Comparison of ENCODE assay signal across 29 cellular contexts in the genomic region with DNA sequence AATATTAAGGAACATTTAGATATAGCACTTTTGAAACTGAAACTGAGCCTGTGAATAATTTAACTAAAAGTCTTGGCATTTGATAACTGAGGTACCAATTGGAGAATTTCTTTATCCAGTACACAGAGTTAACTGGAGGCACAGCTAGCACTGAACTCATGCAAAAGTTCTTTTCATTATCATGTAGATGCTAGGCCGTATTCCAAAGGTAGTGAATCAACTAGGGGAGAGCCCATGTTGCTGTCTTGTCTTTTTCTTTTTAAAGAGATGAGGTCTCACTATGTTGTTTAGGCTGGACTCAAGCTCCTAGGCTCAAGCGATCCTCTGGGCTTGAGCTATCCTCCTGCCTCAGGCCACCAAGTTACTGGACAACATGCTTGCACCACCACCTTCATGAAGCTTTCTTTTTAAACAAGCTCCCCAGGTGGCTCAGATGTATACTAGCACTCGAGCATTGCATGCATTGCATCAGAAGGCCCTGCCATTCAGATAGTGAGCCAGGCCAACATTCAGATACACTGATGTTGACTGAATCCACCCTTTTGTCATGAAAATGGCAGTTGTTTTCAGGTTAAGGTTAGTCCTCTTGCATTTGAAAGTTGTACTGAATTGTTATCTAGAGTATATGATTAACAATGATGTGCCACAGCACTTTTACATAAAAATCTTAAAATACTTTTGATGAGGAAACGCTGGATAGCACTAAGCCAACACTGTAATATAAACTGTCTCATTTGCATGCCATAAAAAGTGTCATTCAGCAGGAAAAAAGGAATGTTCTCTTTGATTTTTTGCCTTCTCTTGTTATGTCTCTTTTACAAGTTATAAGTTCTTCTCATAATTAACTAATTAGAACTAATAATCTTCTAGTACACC.
DNase-seq lines count a peak whose midpoint lies in the region; ATAC-seq, FAIRE-seq and TF ChIP-seq lines count a peak whose summit lies in the region.
"Had no signal": no experiment of that assay in that cellular context is flagged by ENCODE, and none has a peak within 500 bp of the region (broad histone marks: within the 10 kb centered on the region; RNA-seq: fewer than 3 reads in every experiment).

No MANE protein-coding gene starts in this region.

- H3K4me1 ChIP-seq in HUES48 (ENCODE audit: control insufficient read depth, insufficient read depth, low read length): peaks cover 44% of the 10 kb centered on the region
- no peaks in the 10 kb centered on the region; a peak in 1 of 5 replicates for H3K4me1 ChIP-seq in K562 (replicated peaks in 1 of 2; ENCODE audit: control insufficient read depth in 2 of 2, insufficient read depth in 2 of 2, low read length in 2 of 2)
- no peaks in the 10 kb centered on the region for H3K4me1 ChIP-seq in upper lobe of right lung
- H3K4me1 ChIP-seq in SK-N-SH (ENCODE audit: control insufficient read depth in 1 of 2, insufficient read depth in 2 of 2, low read depth in 1 of 2, low read length in 1 of 2): no peaks in the 10 kb centered on the region
- H3K4me1 ChIP-seq: Caco-2, foreskin keratinocyte had no signal

- H3K4me2 ChIP-seq in K562 (ENCODE audit: insufficient read depth, low read length): no peak overlapping the region
- H3K4me2 ChIP-seq in SK-N-SH: no peak overlapping the region
- H3K4me2 ChIP-seq: hepatocyte had no signal

- H3K27me3 ChIP-seq in HUES48 (ENCODE audit: control insufficient read depth, insufficient read depth, low read length) (no peaks in the 10 kb centered on the region), K562 (ENCODE audit: control insufficient read depth in 2 of 2, insufficient read depth in 2 of 2, low read length in 2 of 2) (no peaks in the 10 kb centered on the region), upper lobe of right lung (no peaks in the 10 kb centered on the region), SK-N-SH (ENCODE audit: insufficient read depth) (no peaks in the 10 kb centered on the region)
- H3K27me3 ChIP-seq: foreskin keratinocyte, hepatocyte, sigmoid colon had no signal

- H3K27ac ChIP-seq in HUES48 (ENCODE audit: low read depth, low read length): peak overlapping the region; percentile 97
- H3K27ac ChIP-seq in K562 (ENCODE audit: extremely low read depth, low read depth, low read length): no peak overlapping the region
- H3K27ac ChIP-seq in upper lobe of right lung: no peak overlapping the region
- H3K27ac ChIP-seq in SK-N-SH (ENCODE audit: low read depth in 2 of 2, low read length in 1 of 2): no peak overlapping the region
- H3K27ac ChIP-seq: C4-2B, foreskin keratinocyte, hepatocyte, sigmoid colon, SK-N-MC had no signal

- no peaks in the 10 kb centered on the region for H3F3A ChIP-seq in SK-N-SH (replicated peaks; ENCODE audit: insufficient read depth)

- no peaks in the 10 kb centered on the region for H3K9me2 ChIP-seq in SK-N-SH

- POLR2A ChIA-PET in K562 (lab: Yijun Ruan, JAX): no interaction called here
- POLR2A ChIA-PET in SK-N-SH (lab: Yijun Ruan, JAX): no interaction called here

- TF ChIP-seq CTCF in K562 (IDR thresholded peaks at IDR 0.05 in 2 of 3, conservative IDR thresholded peaks at IDR 0.05 in 1 of 3; ENCODE audit: insufficient read depth in 2 of 3, low read depth in 1 of 3, low read length in 3 of 3) (no peak), upper lobe of right lung (IDR thresholded peaks at IDR 0.05) (no peak), SK-N-SH (IDR thresholded peaks at IDR 0.05) (no peak)

- peak overlapping the region; percentile 38 for H3K9ac ChIP-seq in HUES48 (ENCODE audit: low read depth, low read length)
- H3K9ac ChIP-seq in K562 (ENCODE audit: insufficient read depth in 1 of 2, low read depth in 2 of 2, low read length in 2 of 2): no peak overlapping the region
- no peak overlapping the region for H3K9ac ChIP-seq in SK-N-SH

- peak; percentile 23 for FAIRE-seq in K562 (lab: Jason Lieb, UNC)
- FAIRE-seq: bronchial epithelial cell, colon had no signal

- ATAC-seq in K562 (peak; percentile 93), upper lobe of right lung (peak; percentile 19)
- ATAC-seq: activated T-helper 17 cell treated with anti-CD3 and anti-CD28 coated beads, Interleukin-2, amount 50 U/mL, for 72 hours; foreskin keratinocyte; stimulated activated naive B cell treated with anti-CD40 and anti-IgM and Interleukin-4, amounts not matched to agents 10 μg/mL and 1 μg/mL and 100 μg/mL, for 72 hours had no signal

- H3K9me3 ChIP-seq in HUES48 (ENCODE audit: control insufficient read depth, insufficient read depth, low read length) (no peaks in the 10 kb centered on the region), K562 (replicated peaks; ENCODE audit: control insufficient read depth, insufficient read depth, low read depth, low read length) (no peaks in the 10 kb centered on the region), upper lobe of right lung (no peaks in the 10 kb centered on the region), SK-N-SH (no peaks in the 10 kb centered on the region)
- H3K9me3 ChIP-seq: Caco-2, sigmoid colon had no signal

- DNase-seq in K562 (ENCODE audit: extremely low read depth in 1 of 4, low spot score in 3 of 4) (no peak), iPS-NIHi11 (ENCODE audit: low spot score) (peak; percentile 39), upper lobe of right lung (no peak), HK-2 (ENCODE audit: unreplicated experiment) (no peak), NCI-H526 treated with DMSO at 0.1 percent for 48 hours (lab: John Stamatoyannopoulos, UW) (no peak), SK-N-SH (no peak)
- DNase-seq: activated CD4-positive, alpha-beta memory T cell treated with anti-CD3 and anti-CD28 coated beads for 36 hours; activated CD4-positive, CD25-positive, alpha-beta regulatory T cell treated with anti-CD3 and anti-CD28 coated beads, Interleukin-2, amount 50 U/mL, for 72 hours; activated CD8-positive, alpha-beta memory T cell treated with anti-CD3 and anti-CD28 coated beads, Interleukin-2, amount 50 U/mL, for 4 hours; activated naive CD4-positive, alpha-beta T cell treated with anti-CD3 and anti-CD28 coated beads, Interleukin-2, amount 50 U/mL, for 16 hours; DMS79; effector CD4-positive, alpha-beta T cell; foreskin keratinocyte; KBM-7; mammary epithelial cell; NCI-H1417; NCI-H2081; NCI-H446 treated with DMSO at 0.1 percent for 48 hours; sigmoid colon; stimulated activated CD4-positive, alpha-beta T cell treated with anti-CD3 and anti-CD28 coated beads, Interleukin-4, amount 100 ng/mL, for 4 hours; stimulated activated naive B cell treated with anti-CD40 and anti-IgM and Interleukin-4, amounts not matched to agents 10 μg/mL and 1 μg/mL and 100 μg/mL, for 72 hours had no signal

- intact Hi-C loops in K562 (cut with micrococcal nuclease): no loop called here
- intact Hi-C loops in upper lobe of right lung (cut with DNase I): no loop called here

- H3K36me3 ChIP-seq in HUES48 (ENCODE audit: control insufficient read depth, insufficient read depth, low read length): 0 out of 2 replicates have a peak, but pooled peaks cover 4% of the 10 kb centered on the region
- H3K36me3 ChIP-seq in K562 (ENCODE audit: control insufficient read depth, insufficient read depth, low read length): no peaks in the 10 kb centered on the region
- peaks cover 38% of the 10 kb centered on the region for H3K36me3 ChIP-seq in upper lobe of right lung
- H3K36me3 ChIP-seq in SK-N-SH (replicated peaks in 1 of 2; ENCODE audit: control insufficient read depth in 1 of 2, insufficient read depth in 2 of 2, low read length in 1 of 2): peaks cover 5 to 10% of the 10 kb centered on the region in 2 experiments

- no peaks in the 10 kb centered on the region for H3K9me1 ChIP-seq in K562 (ENCODE audit: control insufficient read depth, insufficient read depth, low read length)

- BruUV-seq in K562 (replicated peaks; lab: Mats Ljungman, UMichigan): no TSS peak

- CTCF ChIA-PET in K562 (lab: Yijun Ruan, JAX; ENCODE audit: low intra/inter-chr PET ratio) (no interaction called here), SK-N-SH (lab: Yijun Ruan, JAX) (interaction anchor here (1.5 to 2.5 kb wide), 3 partner anchors 12 to 357 kb away, joined by 5 to 11 read pairs (median 9); no protein-coding TSS in a partner anchor)

- H4K20me1 ChIP-seq in K562 (replicated peaks; ENCODE audit: control insufficient read depth, insufficient read depth, low read length) (no peaks in the 10 kb centered on the region), SK-N-SH (ENCODE audit: insufficient read depth) (no peaks in the 10 kb centered on the region)

- peak overlapping the region; percentile 23 for H3K4me3 ChIP-seq in HUES48 (ENCODE audit: low read depth, low read length)
- H3K4me3 ChIP-seq in K562: no peak overlapping the region
- no peak overlapping the region for H3K4me3 ChIP-seq in upper lobe of right lung
- H3K4me3 ChIP-seq in SK-N-SH (ENCODE audit: low read depth in 2 of 2, low read length in 1 of 2): no peak overlapping the region
- H3K4me3 ChIP-seq: hepatocyte, sigmoid colon, SK-N-MC had no signal

- TF ChIP-seq EP300 in K562 (IDR thresholded peaks at IDR 0.05; ENCODE audit: low read length) (peak; percentile 13; the same call in 1 of the 2 replicates), SK-N-SH (IDR thresholded peaks at IDR 0.05; ENCODE audit: borderline replicate concordance in 1 of 2, low read depth in 1 of 2, low read length in 1 of 2) (no peak)

- 47% methylated on average over 4 of the region's 4 CpGs for WGBS in K562 (ENCODE audit: insufficient coverage, low coverage, missing lambda C conversion rate)
- WGBS in SK-N-SH (ENCODE audit: low lambda C conversion rate): 89% methylated on average over 4 of the region's 4 CpGs

- in situ Hi-C loops in K562 (cut with MboI): loop anchor here (5.0 kb wide), 1 partner anchor 118 kb away; no protein-coding TSS in a partner anchor

- TF ChIP-seq POLR2A in K562 (conservative IDR thresholded peaks at IDR 0.05): no peak

- TF ChIP-seq RAD21 in K562 (CRISPR knock-in tag; conservative IDR thresholded peaks at IDR 0.05 in 1 of 2, IDR thresholded peaks at IDR 0.05 in 1 of 2) (peak in 1 of 2 experiments; percentile 19; a peak in 3 of 4 replicates), SK-N-SH (IDR thresholded peaks at IDR 0.05; ENCODE audit: low read length) (no peak)

- H3K79me2 ChIP-seq in K562 (ENCODE audit: control insufficient read depth, insufficient read depth, low read length) (no peaks in the 10 kb centered on the region), SK-N-SH (ENCODE audit: insufficient read depth) (no peaks in the 10 kb centered on the region)
- H3K79me2 ChIP-seq: hepatocyte had no signal

- H2AFZ ChIP-seq in K562 (ENCODE audit: low read depth, low read length): no peak overlapping the region
- H2AFZ ChIP-seq in SK-N-SH (ENCODE audit: low read depth): no peak overlapping the region
- H2AFZ ChIP-seq: hepatocyte had no signal

TF ChIP-seq in K562, 482 proteins besides CTCF, POLR2A, EP300 and RAD21 (continues in another document):
- TF ChIP-seq NFYB (IDR thresholded peaks at IDR 0.05; ENCODE audit: extremely low read depth, insufficient read length) (no peak), ZNF445 (CRISPR knock-in tag; IDR thresholded peaks at IDR 0.05; ENCODE audit: low read depth) (no peak), POLR2AphosphoS5 (IDR thresholded peaks at IDR 0.05; ENCODE audit: control insufficient read depth, insufficient read depth, low read depth, low read length) (no peak)

TF ChIP-seq in SK-N-SH, 30 proteins besides CTCF, POLR2A, EP300 and RAD21 (continues in another document):
- TF ChIP-seq RCOR1 (IDR thresholded peaks at IDR 0.05; ENCODE audit: low read length): no peak
- TF ChIP-seq SMC3 (IDR thresholded peaks at IDR 0.05; ENCODE audit: low read depth, low read length): no peak
- no peak for TF ChIP-seq GATA2 (CRISPR knock-in tag; IDR thresholded peaks at IDR 0.05)
- TF ChIP-seq TEAD4 (IDR thresholded peaks at IDR 0.05; ENCODE audit: borderline replicate concordance, insufficient read depth): no peak
